1 cellular context compared by ENCODE assay signal in the genomic region with DNA sequence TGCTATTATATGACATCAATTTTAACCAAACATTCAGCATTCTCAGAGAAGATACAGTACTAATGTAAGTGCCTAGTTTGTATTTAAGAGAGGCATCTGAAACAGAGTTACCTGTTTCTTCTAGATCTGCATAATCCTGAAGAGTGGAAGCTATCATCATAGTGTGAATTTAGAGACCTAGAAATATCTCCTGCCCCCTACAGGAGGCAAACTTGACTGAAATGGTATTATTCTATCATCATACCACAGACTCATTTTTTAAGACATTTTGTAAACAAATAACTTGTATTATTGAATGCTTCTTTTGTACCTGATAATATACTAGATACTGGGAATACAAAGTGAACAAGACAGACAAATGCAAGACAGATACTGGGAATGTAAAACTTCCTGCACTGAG.
TF ChIP-seq lines count a peak whose summit lies in the region.

No MANE protein-coding gene starts in this region.

TF ChIP-seq in IMR-90, 13 proteins besides CTCF, POLR2A, EP300 and RAD21:
- TF ChIP-seq BHLHE40 (IDR thresholded peaks at IDR 0.05; ENCODE audit: low read depth, low read length) (no peak), SMC3 (IDR thresholded peaks at IDR 0.05; ENCODE audit: low read depth, low read length) (peak; percentile 24; the same call in 1 of the 2 replicates)
